ENCODE assay signal across 9 cellular contexts in genomic region chr2:96832751-96833507, GRCh38. TPM values are rescaled to one million over a fixed set of nuclear protein-coding genes. Genes with fewer than 3 reads are reported as not detected.
DNase-seq lines count a peak whose midpoint lies in the region; ATAC-seq lines count a peak whose summit lies in the region.
"Had no signal": no experiment of that assay in that cellular context is flagged by ENCODE, and none has a peak within 500 bp of the region (broad histone marks: within the 10 kb centered on the region; RNA-seq: fewer than 3 reads in every experiment).

No MANE protein-coding gene starts in this region.

- H3K4me3 ChIP-seq in SJSA1 (no peak overlapping the region), iPS-11a (ENCODE audit: low read depth, low read length) (peak overlapping the region; percentile 6)

- peaks cover 10 to 17% (median 16%) of the 10 kb centered on the region in 3 donors for H3K4me1 Mint-ChIP-seq in IgD-negative memory B cell
- H3K4me1 Mint-ChIP-seq in stimulated activated memory B cell treated with anti-CD40 and anti-IgM and Interleukin-4, amounts not matched to agents 10 μg/mL and 1 μg/mL and 100 μg/mL, for 72 hours, result peaks cover 12% of the 10 kb centered on the region

- H3K4me1 ChIP-seq in SJSA1 (replicated peaks), result peaks cover 18% of the 10 kb centered on the region

- no peaks in the 10 kb centered on the region for H3K9me3 ChIP-seq in SJSA1 (replicated peaks)

- peak overlapping the region in 1 of 4 donors; percentile 33 for H3K4me3 Mint-ChIP-seq in IgD-negative memory B cell
- no peak overlapping the region for H3K4me3 Mint-ChIP-seq in stimulated activated memory B cell treated with anti-CD40 and anti-IgM and Interleukin-4, amounts not matched to agents 10 μg/mL and 1 μg/mL and 100 μg/mL, for 72 hours
- H3K4me3 Mint-ChIP-seq: stimulated activated naive CD8-positive, alpha-beta T cell treated with anti-CD3 and anti-CD28 coated beads, Interleukin-15, Interleukin-2, amounts not matched to agents 100 ng/mL and 50 ng/mL, for 24 hours had no signal

- H3K36me3 Mint-ChIP-seq in IgD-negative memory B cell, result peaks cover 5% of the 10 kb centered on the region
- H3K36me3 Mint-ChIP-seq in stimulated activated memory B cell treated with anti-CD40 and anti-IgM and Interleukin-4, amounts not matched to agents 10 μg/mL and 1 μg/mL and 100 μg/mL, for 72 hours, result peaks cover 55% of the 10 kb centered on the region

- peak; percentile 56 for ATAC-seq in stimulated activated memory B cell treated with anti-CD40 and anti-IgM and Interleukin-4, amounts not matched to agents 10 μg/mL and 1 μg/mL and 100 μg/mL, for 72 hours
- ATAC-seq in HG03159 (IDR thresholded peaks at IDR 0.05; ENCODE audit: unreplicated experiment), result no peak
- ATAC-seq in GM19467 (IDR thresholded peaks at IDR 0.05; ENCODE audit: unreplicated experiment), result no peak
- no peak for ATAC-seq in GM21515 (IDR thresholded peaks at IDR 0.05; ENCODE audit: unreplicated experiment)

- H3K27ac ChIP-seq in SJSA1, result peak overlapping the region; percentile 39

- H3K36me3 ChIP-seq in SJSA1, result peaks cover 43% of the 10 kb centered on the region

- H3K27ac Mint-ChIP-seq in IgD-negative memory B cell, result peak overlapping the region in 2 of 3 donors; percentile 18 to 83
- H3K27ac Mint-ChIP-seq in stimulated activated memory B cell treated with anti-CD40 and anti-IgM and Interleukin-4, amounts not matched to agents 10 μg/mL and 1 μg/mL and 100 μg/mL, for 72 hours, result peak overlapping the region; percentile 71
- H3K27ac Mint-ChIP-seq: stimulated activated naive CD8-positive, alpha-beta T cell treated with anti-CD3 and anti-CD28 coated beads, Interleukin-15, Interleukin-2, amounts not matched to agents 100 ng/mL and 50 ng/mL, for 24 hours had no signal

- H3K9me3 Mint-ChIP-seq in IgD-negative memory B cell, result no peaks in the 10 kb centered on the region
- no peaks in the 10 kb centered on the region for H3K9me3 Mint-ChIP-seq in stimulated activated memory B cell treated with anti-CD40 and anti-IgM and Interleukin-4, amounts not matched to agents 10 μg/mL and 1 μg/mL and 100 μg/mL, for 72 hours
- H3K9me3 Mint-ChIP-seq: stimulated activated naive CD8-positive, alpha-beta T cell treated with anti-CD3 and anti-CD28 coated beads, Interleukin-15, Interleukin-2, amounts not matched to agents 100 ng/mL and 50 ng/mL, for 24 hours had no signal

- peak; percentile 61 to 67 for DNase-seq in SJSA1 (ENCODE audit: low read depth in 1 of 2, low spot score in 2 of 2)
- DNase-seq in activated T-cell treated with anti-CD3 and anti-CD28 coated beads, Interleukin-2, amount 50 U/mL, for 1 hour, result no peak

- H3K27me3 Mint-ChIP-seq in IgD-negative memory B cell, result no peaks in the 10 kb centered on the region
- H3K27me3 Mint-ChIP-seq in stimulated activated memory B cell treated with anti-CD40 and anti-IgM and Interleukin-4, amounts not matched to agents 10 μg/mL and 1 μg/mL and 100 μg/mL, for 72 hours, result no peaks in the 10 kb centered on the region
- H3K27me3 Mint-ChIP-seq: stimulated activated naive CD8-positive, alpha-beta T cell treated with anti-CD3 and anti-CD28 coated beads, Interleukin-15, Interleukin-2, amounts not matched to agents 100 ng/mL and 50 ng/mL, for 24 hours had no signal

- H3K27me3 ChIP-seq in SJSA1 (replicated peaks), result no peaks in the 10 kb centered on the region

RNA-seq across cellular contexts. Expression of gene ANKRD23, which starts 10.9 kb away (rescaled TPM):
- 1.3 TPM for polyA plus RNA-seq in IgD-negative memory B cell
- total RNA-seq in SJSA1 (2014; rRNA removed; shearing (Covaris generic)), result 2.5 and 3.4 TPM in 2 replicates

RNA-seq across cellular contexts. Expression of gene CNNM3, which starts 16.9 kb away (rescaled TPM):
- polyA plus RNA-seq in IgD-negative memory B cell, result 3.5 TPM
- 3.0 and 5.3 TPM in 2 replicates for total RNA-seq in SJSA1 (2014; rRNA removed; shearing (Covaris generic))

RNA-seq across cellular contexts. Expression of gene ANKRD39, which starts 24.9 kb away (rescaled TPM):
- polyA plus RNA-seq in IgD-negative memory B cell, result 16.3 TPM
- total RNA-seq in SJSA1 (2014; rRNA removed; shearing (Covaris generic)), result 16.3 and 21.5 TPM in 2 replicates

RNA-seq across cellular contexts. Expression of gene SEMA4C, which starts 37.0 kb away (rescaled TPM):
- 0.58 TPM for polyA plus RNA-seq in IgD-negative memory B cell
- 23.0 and 23.4 TPM in 2 replicates for total RNA-seq in SJSA1 (2014; rRNA removed; shearing (Covaris generic))
